Comparison of ENCODE assay signal across 9 cellular contexts in the genomic region with DNA sequence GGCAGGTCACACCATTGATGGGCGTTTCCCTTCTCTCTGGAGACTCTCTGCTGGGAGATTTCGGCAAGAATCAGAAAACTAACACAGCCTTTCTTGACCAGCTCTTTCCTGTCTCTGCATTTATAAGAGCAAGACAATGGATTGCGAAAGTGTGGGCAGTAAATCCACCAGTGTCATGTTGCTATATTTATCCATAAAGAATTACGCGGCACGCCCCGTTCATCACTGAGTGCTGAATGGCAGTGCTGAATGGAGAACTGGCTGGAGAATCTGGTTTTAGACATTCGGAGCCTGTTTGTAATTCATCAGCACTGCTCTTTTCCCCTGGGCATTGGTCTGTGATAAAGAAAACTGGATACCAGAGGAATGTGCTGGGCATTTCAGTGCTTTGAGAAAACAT. TPM values are rescaled to one million over a fixed set of nuclear protein-coding genes. Genes with fewer than 3 reads are reported as not detected.
DNase-seq lines count a peak whose midpoint lies in the region; ATAC-seq and TF ChIP-seq lines count a peak whose summit lies in the region.
"Had no signal": no experiment of that assay in that cellular context is flagged by ENCODE, and none has a peak within 500 bp of the region (broad histone marks: within the 10 kb centered on the region; RNA-seq: fewer than 3 reads in every experiment).

No MANE protein-coding gene starts in this region.

- ATAC-seq in HG02981 (IDR thresholded peaks at IDR 0.05; ENCODE audit: unreplicated experiment) = no peak

- no peak overlapping the region for H3K27ac Mint-ChIP-seq in MCF 10A (ENCODE audit: low read depth, unreplicated experiment)

- no peak for TF ChIP-seq POLR2A in breast epithelium (IDR thresholded peaks at IDR 0.05)
- no peak for TF ChIP-seq POLR2A in vagina (IDR thresholded peaks at IDR 0.05)

- no peak overlapping the region for H3K27ac ChIP-seq in breast epithelium
- peak overlapping the region; percentile 57; the same call in 1 of the 2 replicates for H3K27ac ChIP-seq in VCaP
- H3K27ac ChIP-seq in left ventricle myocardium inferior (replicated peaks) = peak overlapping the region; percentile 57
- H3K27ac ChIP-seq in vagina = peak overlapping the region; percentile 37
- H3K27ac ChIP-seq: uterus had no signal

- H3K9me3 ChIP-seq in breast epithelium (no peaks in the 10 kb centered on the region), left ventricle myocardium inferior (replicated peaks) (no peaks in the 10 kb centered on the region), vagina (no peaks in the 10 kb centered on the region)
- H3K9me3 ChIP-seq: uterus had no signal

- H3K4me3 Mint-ChIP-seq in MCF 10A (ENCODE audit: unreplicated experiment) = no peak overlapping the region

- H3K36me3 Mint-ChIP-seq in MCF 10A (ENCODE audit: insufficient read depth, unreplicated experiment) = no peaks in the 10 kb centered on the region

- H3K4me1 ChIP-seq in breast epithelium (peaks cover 3 to 15% of the 10 kb centered on the region in 2 donors), left ventricle myocardium inferior (peaks cover 44% of the 10 kb centered on the region), vagina (peaks cover 36% of the 10 kb centered on the region)

- no peaks in the 10 kb centered on the region for H3K9me3 Mint-ChIP-seq in MCF 10A (ENCODE audit: unreplicated experiment)

- no TSS peak for BruUV-seq in MCF 10A (replicated peaks; lab: Mats Ljungman, UMichigan)

- no peaks in the 10 kb centered on the region for H3K27me3 Mint-ChIP-seq in MCF 10A (ENCODE audit: insufficient read depth, unreplicated experiment)

- no peak overlapping the region for H3K4me3 ChIP-seq in breast epithelium
- no peak overlapping the region for H3K4me3 ChIP-seq in left ventricle myocardium inferior
- H3K4me3 ChIP-seq in vagina = no peak overlapping the region
- H3K4me3 ChIP-seq: uterus had no signal

- H3K36me3 ChIP-seq in breast epithelium (no peaks in the 10 kb centered on the region), left ventricle myocardium inferior (no peaks in the 10 kb centered on the region), vagina (no peaks in the 10 kb centered on the region)
- H3K36me3 ChIP-seq: uterus had no signal

- H3K27me3 ChIP-seq in breast epithelium (peaks cover 0 to 25% of the 10 kb centered on the region in 2 donors), left ventricle myocardium inferior (ENCODE audit: low read depth) (peaks cover 48% of the 10 kb centered on the region), vagina (no peaks in the 10 kb centered on the region)
- H3K27me3 ChIP-seq: uterus had no signal

- CTCF ChIA-PET in MCF 10A (lab: Yijun Ruan, JAX) = interaction anchor here (0.6 to 6.9 kb wide), 27 partner anchors 9 to 357 kb away, joined by 3 to 260 read pairs (median 5); no protein-coding TSS in a partner anchor

- intact Hi-C loops in MCF 10A (cut with micrococcal nuclease) = no loop called here
- intact Hi-C loops in breast epithelium (cut with DNase I; ENCODE audit: low total_unique reads) = loop anchor here (5.0 kb wide), 1 partner anchor 325 kb away; no protein-coding TSS in a partner anchor
- intact Hi-C loops in left ventricle myocardium inferior (cut with micrococcal nuclease) = loop anchor here (5.0 to 10.0 kb wide), 3 partner anchors 122 to 210 kb away; no protein-coding TSS in a partner anchor
- intact Hi-C loops in vagina (cut with DNase I) = loop anchor here (5.0 to 10.0 kb wide), 2 partner anchors 210 to 322 kb away; no protein-coding TSS in a partner anchor

- DNase-seq in MCF 10A (ENCODE audit: unreplicated experiment) (peak; percentile 83), breast epithelium (ENCODE audit: low spot score in 2 of 2) (no peak), left ventricle myocardium inferior (no peak), vagina (ENCODE audit: extremely low spot score in 2 of 2) (no peak), medulla oblongata (ENCODE audit: extremely low spot score) (no peak), NCI-H1105 (lab: John Stamatoyannopoulos, UW) (no peak)

- POLR2A ChIA-PET in MCF 10A (lab: Yijun Ruan, JAX) = interaction anchor here (1.4 to 3.3 kb wide), 5 partner anchors 59 to 322 kb away, joined by 3 to 33 read pairs (median 5); a partner anchor contains a TSS

- H3K4me1 Mint-ChIP-seq in MCF 10A (ENCODE audit: insufficient read depth, unreplicated experiment) = peaks cover 20% of the 10 kb centered on the region

- no peak for TF ChIP-seq CTCF in MCF 10A (IDR thresholded peaks at IDR 0.05; ENCODE audit: unreplicated experiment)
- TF ChIP-seq CTCF in breast epithelium (IDR thresholded peaks at IDR 0.05) = no peak
- no peak for TF ChIP-seq CTCF in VCaP (conservative IDR thresholded peaks at IDR 0.05)
- no peak for TF ChIP-seq CTCF in left ventricle myocardium inferior (IDR thresholded peaks at IDR 0.05; ENCODE audit: borderline replicate concordance)
- TF ChIP-seq CTCF in vagina (IDR thresholded peaks at IDR 0.05) = no peak

RNA-seq across cellular contexts. Expression of a gene that starts 2.0 kb away (rescaled TPM):
- total RNA-seq in MCF 10A (2022) (0.14 and 0.44 TPM in 2 replicates), breast epithelium (under 1 TPM; under 0.01 to 0.66 (median 0.59) TPM), left ventricle myocardium inferior (0.44 TPM), vagina (0.74 TPM)

Comparison
In these comparisons a context has a peak if more than half of its experiments do, and no peak if none do; other contexts are left out.
1. H3K27ac ChIP-seq: peak in VCaP (single experiment), left ventricle myocardium inferior (single experiment) and vagina (single experiment); none in breast epithelium (0 of 2).